Comparison of ENCODE assay signal across 27 cellular contexts in the genomic region with DNA sequence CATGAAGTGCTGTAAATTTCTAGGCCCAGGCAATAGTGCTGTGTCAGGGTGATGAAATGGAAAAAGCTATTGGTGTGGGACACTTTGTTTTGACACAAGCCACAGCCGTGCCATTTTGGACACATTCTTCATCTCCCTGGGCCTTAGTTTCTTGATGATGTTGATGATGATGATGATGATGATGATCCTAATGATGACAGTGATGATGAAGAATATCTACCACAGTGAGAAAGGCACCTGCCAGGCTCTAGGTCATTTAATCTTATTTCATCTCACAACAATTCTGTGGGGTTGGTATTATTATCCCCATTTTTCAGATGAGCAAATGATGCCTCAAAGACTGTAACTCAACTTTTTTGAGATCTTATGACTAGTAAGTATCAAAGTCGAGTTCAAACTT.
"Had no signal": no experiment of that assay in that cellular context is flagged by ENCODE, and none has a peak within 500 bp of the region (broad histone marks: within the 10 kb centered on the region; RNA-seq: fewer than 3 reads in every experiment).

No MANE protein-coding gene starts in this region.

- H3K4me3 ChIP-seq: stomach, suprapubic skin, testis, thoracic aorta, thyroid gland, tibial artery, tibial nerve, transverse colon, upper lobe of left lung, upper lobe of right lung, uterus, vagina had no signal

- H3K9me3 ChIP-seq: stomach, suprapubic skin, testis, thoracic aorta, thyroid gland, tibial artery, tibial nerve, transverse colon, upper lobe of left lung, upper lobe of right lung, uterus, vagina had no signal

- H3K27me3 ChIP-seq: stomach, suprapubic skin, testis, thyroid gland, tibial artery, tibial nerve, transverse colon, upper lobe of left lung, upper lobe of right lung, uterus, vagina had no signal

- ATAC-seq: stimulated activated effector memory CD8-positive, alpha-beta T cell treated with anti-CD3 and anti-CD28 coated beads, Interleukin-12 subunit alpha, Interleukin-12 subunit beta, amount 100 ng/mL, for 72 hours; stimulated activated memory B cell treated with anti-CD40 and anti-IgM and Interleukin-4, amounts not matched to agents 10 μg/mL and 1 μg/mL and 100 μg/mL, for 72 hours; stimulated activated naive B cell treated with anti-CD40 and anti-IgM and Interleukin-4, amounts not matched to agents 10 μg/mL and 1 μg/mL and 100 μg/mL, for 72 hours; stimulated activated naive CD8-positive, alpha-beta T cell treated with anti-CD3 and anti-CD28 coated beads, Interleukin-15, amount 100 ng/mL, for 72 hours; stimulated activated naive CD8-positive, alpha-beta T cell treated with anti-CD3 and anti-CD28 coated beads, Interleukin-15, Interleukin-2, amounts not matched to agents 100 U/mL and 50 U/mL, for 24 hours; upper lobe of right lung had no signal

- DNase-seq: stimulated activated CD4-positive, alpha-beta T cell treated with anti-CD3 and anti-CD28 coated beads, Interleukin-2, amount 100 ng/mL, for 48 hours; stimulated activated CD4-positive, alpha-beta T cell treated with anti-CD3 and anti-CD28 coated beads, Interleukin-4, amount 100 ng/mL, for 1 hour; stimulated activated CD4-positive, alpha-beta T cell treated with anti-CD3 and anti-CD28 coated beads, Interleukin-4, amount 100 ng/mL, for 24 hours; stimulated activated CD4-positive, alpha-beta T cell treated with anti-CD3 and anti-CD28 coated beads, Interleukin-4, amount 100 ng/mL, for 4 hours; stimulated activated CD8-positive, alpha-beta memory T cell treated with anti-CD3 and anti-CD28 coated beads, Interleukin-4, amount 100 ng/mL, for 48 hours; stimulated activated naive B cell treated with anti-CD40 and anti-IgM and Interleukin-4, amounts not matched to agents 10 μg/mL and 1 μg/mL and 100 μg/mL, for 72 hours; stimulated activated naive CD4-positive, alpha-beta T cell; stimulated activated naive CD4-positive, alpha-beta T cell treated with Interleukin-2 at 50 U/mL for 16 hours; stimulated activated naive CD8-positive, alpha-beta T cell treated with anti-CD3 and anti-CD28 coated beads, Interleukin-15, amount 100 ng/mL, for 72 hours; stimulated activated naive CD8-positive, alpha-beta T cell treated with anti-CD3 and anti-CD28 coated beads, Interleukin-15, Interleukin-2, amounts not matched to agents 100 U/mL and 50 U/mL, for 24 hours; stomach; substantia nigra; testis; thyroid gland; tibial artery; transverse colon; trophoblast cell; upper lobe of left lung; upper lobe of right lung; uterus had no signal

- H3K4me1 ChIP-seq: stomach, suprapubic skin, thyroid gland, tibial artery, tibial nerve, transverse colon, upper lobe of left lung, upper lobe of right lung, uterus had no signal

- H3K27ac ChIP-seq: stomach, suprapubic skin, testis, thoracic aorta, thyroid gland, tibial artery, tibial nerve, transverse colon, upper lobe of left lung, upper lobe of right lung, uterus, vagina had no signal

- FAIRE-seq: urothelium cell line had no signal

- H3K36me3 ChIP-seq: stomach, suprapubic skin, thoracic aorta, thyroid gland, tibial artery, tibial nerve, transverse colon, upper lobe of left lung, upper lobe of right lung, uterus, vagina had no signal
